Comparison of ENCODE assay signal across 29 cellular contexts in genomic region chr20:35910254-35910653, GRCh38.
"Had no signal": no experiment of that assay in that cellular context is flagged by ENCODE, and none has a peak within 500 bp of the region (broad histone marks: within the 10 kb centered on the region; RNA-seq: fewer than 3 reads in every experiment).

No MANE protein-coding gene starts in this region.

- DNase-seq: dorsolateral prefrontal cortex; effector CD4-positive, alpha-beta T cell; endodermal cell; foreskin fibroblast; gastrocnemius medialis; head of caudate nucleus; left cardiac atrium; left lung; mesenchymal stem cell; mucosa of descending colon; naive B cell; stimulated activated CD4-positive, alpha-beta T cell treated with anti-CD3 and anti-CD28 coated beads, Interleukin-12 subunit alpha, Interleukin-12 subunit beta, amount 100 ng/mL, for 4 hours; stimulated activated CD4-positive, alpha-beta T cell treated with anti-CD3 and anti-CD28 coated beads, Interleukin-1b, Interleukin-23, amount 100 ng/mL, for 48 hours; stimulated activated CD4-positive, alpha-beta T cell treated with anti-CD3 and anti-CD28 coated beads, Interleukin-4, amount 100 ng/mL, for 1 hour; stimulated activated CD8-positive, alpha-beta memory T cell treated with anti-CD3 and anti-CD28 coated beads, Interleukin-4, amount 100 ng/mL, for 48 hours; stimulated activated naive CD4-positive, alpha-beta T cell treated with Interleukin-2 at 50 U/mL for 16 hours; stomach; thyroid gland; trophoblast cell had no signal

- H3K27me3 ChIP-seq: dorsolateral prefrontal cortex, gastrocnemius medialis, left lung, neural progenitor cell, stomach, thyroid gland, vagina had no signal

- H3K9me3 Mint-ChIP-seq: endodermal cell; mesothelial cell of epicardium; naive B cell; natural killer cell treated with Interleukin-12 subunit alpha and Interleukin-12 subunit beta and Interleukin-15 and Interleukin-18, amount 100 ng/mL, for 72 hours; neural progenitor cell had no signal

- H3K27ac Mint-ChIP-seq: endodermal cell; mesothelial cell of epicardium; naive B cell; natural killer cell treated with Interleukin-12 subunit alpha and Interleukin-12 subunit beta and Interleukin-15 and Interleukin-18, amount 100 ng/mL, for 72 hours; neural progenitor cell; progenitor cell of endocrine pancreas had no signal

- H3K4me3 ChIP-seq: dorsolateral prefrontal cortex, gastrocnemius medialis, left lung, mucosa of descending colon, neural progenitor cell, smooth muscle cell, stomach, thyroid gland, vagina had no signal

- H3K9ac ChIP-seq: neural progenitor cell, parathyroid adenoma had no signal

- H3K4me1 Mint-ChIP-seq: mesothelial cell of epicardium, neural progenitor cell had no signal

- H3K9me3 ChIP-seq: gastrocnemius medialis, left lung, mucosa of descending colon, stomach, thyroid gland, vagina had no signal

- ATAC-seq: esophagus mucosa; gastrocnemius medialis; left cardiac atrium; left lung; mucosa of descending colon; natural killer cell treated with Interleukin-12 subunit alpha and Interleukin-12 subunit beta and Interleukin-15 and Interleukin-18, amount 100 ng/mL, for 72 hours; sciatic nerve had no signal

- H3K4me3 Mint-ChIP-seq: endodermal cell, mesothelial cell of epicardium, neural progenitor cell had no signal

- H3K27me3 Mint-ChIP-seq: naive B cell; natural killer cell treated with Interleukin-12 subunit alpha and Interleukin-12 subunit beta and Interleukin-15 and Interleukin-18, amount 100 ng/mL, for 72 hours; progenitor cell of endocrine pancreas had no signal

- H3K4me1 ChIP-seq: left lung, neural progenitor cell, parathyroid adenoma, stomach, thyroid gland, vagina had no signal

- H2AFZ ChIP-seq: neural progenitor cell, parathyroid adenoma had no signal

- H3K27ac ChIP-seq: dorsolateral prefrontal cortex, epithelial cell of prostate, gastrocnemius medialis, left lung, neural progenitor cell, parathyroid adenoma, stomach, thyroid gland, vagina had no signal

- H3K4me2 ChIP-seq: neural progenitor cell, smooth muscle cell had no signal
